In genomic region chr4:1579834-1580686, GRCh38 we compare ENCODE assay signal across 8 cellular contexts.
DNase-seq lines count a peak whose midpoint lies in the region; ATAC-seq, FAIRE-seq and TF ChIP-seq lines count a peak whose summit lies in the region.

No MANE protein-coding gene starts in this region.

- peak; percentile 62 for ATAC-seq in HG03103 (IDR thresholded peaks at IDR 0.05; ENCODE audit: low read depth, unreplicated experiment)
- ATAC-seq in omental fat pad (ENCODE audit: low FRiP score): peak; percentile 89
- ATAC-seq in thoracic aorta (ENCODE audit: insufficient number of reproducible peaks, low FRiP score, low read depth): peak; percentile 75

- no peaks in the 10 kb centered on the region for H3K36me3 ChIP-seq in thoracic aorta

- peak; percentile 88 for DNase-seq in GM10248 (ENCODE audit: extremely low spot score)
- DNase-seq in RKO (ENCODE audit: low spot score): peak; percentile 86
- DNase-seq in activated T-helper 9 cell treated with anti-CD3 and anti-CD28 coated beads, Interleukin-2, amount 50 U/mL, for 16 hours (ENCODE audit: low read depth): peak; percentile 88
- peak; percentile 73 to 82 for DNase-seq in frontal cortex (ENCODE audit: low spot score in 2 of 2)
- DNase-seq in omental fat pad (ENCODE audit: low spot score): no peak
- peak; percentile 71 for DNase-seq in thoracic aorta (ENCODE audit: low spot score)
- no peak for DNase-seq in NCI-H69 (lab: John Stamatoyannopoulos, UW)

- TF ChIP-seq CTCF in GM10248 (IDR thresholded peaks at IDR 0.05; ENCODE audit: control extremely low read depth, extremely low read depth, low read depth, missing control alignments) (no peak), omental fat pad (IDR thresholded peaks at IDR 0.05) (no peak), thoracic aorta (IDR thresholded peaks at IDR 0.05) (no peak)

- peak overlapping the region; percentile 50 to 77 for H3K27ac ChIP-seq in thoracic aorta

- H3K27me3 ChIP-seq in thoracic aorta (replicated peaks; ENCODE audit: insufficient read depth): no peaks in the 10 kb centered on the region

- no peaks in the 10 kb centered on the region for H3K9me3 ChIP-seq in thoracic aorta

- POLR2A ChIA-PET in GM10248 (lab: Yijun Ruan, JAX): no interaction called here

- H3K4me3 ChIP-seq in thoracic aorta: peak overlapping the region; percentile 94

- CTCF ChIA-PET in GM10248 (lab: Yijun Ruan, JAX): interaction anchor here (0.8 kb wide), 1 partner anchor 8 kb away, joined by 4 read pairs; no protein-coding TSS in a partner anchor

- FAIRE-seq in frontal cortex (lab: Jason Lieb, UNC): no peak

- H3K4me1 ChIP-seq in thoracic aorta (ENCODE audit: control insufficient read depth in 1 of 2, low read depth in 2 of 2): peaks cover 0 to 5% of the 10 kb centered on the region in 2 donors

Comparison
In these comparisons a context has a peak if more than half of its experiments do, and no peak if none do; other contexts are left out.
1. DNase-seq: peak in GM10248 (single experiment), RKO (single experiment), activated T-helper 9 cell treated with anti-CD3 and anti-CD28 coated beads, Interleukin-2, amount 50 U/mL, for 16 hours (single experiment), frontal cortex (2 of 2) and thoracic aorta (single experiment); none in omental fat pad (single experiment) and NCI-H69 (single experiment).
2. Peak in every context shown above with its lines, with median percentiles within 50 percentile points of each other: ATAC-seq.